In the genomic region with DNA sequence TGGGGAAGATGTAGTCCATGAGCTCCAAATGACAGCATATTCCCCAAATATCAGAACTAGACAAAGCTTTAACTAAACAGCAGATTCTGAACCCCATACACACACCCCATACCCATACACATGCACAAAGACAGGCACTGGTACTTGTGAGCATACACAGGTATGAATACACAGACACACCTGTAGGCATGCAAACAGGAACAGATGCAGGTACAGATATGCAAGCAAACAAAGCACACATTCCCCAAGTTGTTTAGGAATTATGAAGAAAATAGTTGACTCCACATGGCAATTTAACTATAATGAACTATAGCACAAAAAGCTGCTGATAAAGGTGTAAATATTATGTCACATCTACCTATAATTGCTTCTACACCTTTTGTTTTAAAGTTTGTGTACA, we compare ENCODE assay signal across 20 cellular contexts.
"Had no signal": no experiment of that assay in that cellular context is flagged by ENCODE, and none has a peak within 500 bp of the region (broad histone marks: within the 10 kb centered on the region; RNA-seq: fewer than 3 reads in every experiment).

No MANE protein-coding gene starts in this region.

- DNase-seq: KBM-7, MV-4-11, NCI-H1048, NCI-H1105, NCI-H1417 treated with DMSO at 0.1 percent for 48 hours, NCI-H146, NCI-H1694 treated with DMSO at 0.1 percent for 48 hours, NCI-H1930, NCI-H2081 treated with DMSO at 0.1 percent for 48 hours, NCI-H2171, NCI-H226, NCI-H446, NCI-H510A, NCI-H524 treated with DMSO at 0.1 percent for 48 hours, NCI-H69, NCI-H774, RPMI8226, SHP77, SK-N-SH, SW 1271 had no signal

- H3K9me3 ChIP-seq: SK-N-SH had no signal
